Comparison of ENCODE assay signal across 8 cellular contexts in genomic region chr4:158809611-158810486, GRCh38. TPM values are rescaled to one million over a fixed set of nuclear protein-coding genes. Genes with fewer than 3 reads are reported as not detected.
DNase-seq lines count a peak whose midpoint lies in the region; ATAC-seq, FAIRE-seq and TF ChIP-seq lines count a peak whose summit lies in the region.

No MANE protein-coding gene starts in this region.

- no peak overlapping the region for H3K4me3 ChIP-seq in HAP-1
- H3K4me3 ChIP-seq in astrocyte (ENCODE audit: insufficient read depth, low read depth, low read length): peak overlapping the region; percentile 21
- H3K4me3 ChIP-seq in left lung: peak overlapping the region in 1 of 2 donors; percentile 6
- peak overlapping the region in 1 of 4 donors; percentile 3 for H3K4me3 ChIP-seq in transverse colon

- peaks cover 12% of the 10 kb centered on the region for H3K36me3 Mint-ChIP-seq in activated CD8-positive, alpha-beta memory T cell treated with anti-CD3 and anti-CD28 coated beads, Interleukin-2, amount 10 ng/mL, durations not matched to agents 7 days and 5 days
- no peaks in the 10 kb centered on the region for H3K36me3 Mint-ChIP-seq in astrocyte (ENCODE audit: low read depth, unreplicated experiment)

- H2AFZ ChIP-seq in astrocyte (ENCODE audit: low read depth, low read length): no peak overlapping the region

- H3K27ac ChIP-seq in astrocyte (ENCODE audit: low read depth, low read length) (peak overlapping the region; percentile 94), left lung (peak overlapping the region; percentile 80 to 85), transverse colon (peak overlapping the region; percentile 85 to 90 (median 88))

- DNase-seq in activated CD8-positive, alpha-beta memory T cell treated with anti-CD3 and anti-CD28 coated beads, Interleukin-2, amount 10 ng/mL, durations not matched to agents 7 days and 5 days: no peak
- DNase-seq in activated CD8-positive, alpha-beta memory T cell treated with anti-CD3 and anti-CD28 coated beads, Interleukin-2, amount 50 U/mL, for 48 hours: no peak
- DNase-seq in HAP-1 (ENCODE audit: low spot score in 2 of 2) (peak; percentile 34 to 84), M059J (ENCODE audit: low read depth) (peak; percentile 93), astrocyte (ENCODE audit: low read depth) (peak; percentile 100), left lung (no peak), transverse colon (peak; percentile 43), hypothalamus (lab: John Stamatoyannopoulos, UW) (no peak)

- H3K27me3 Mint-ChIP-seq in activated CD8-positive, alpha-beta memory T cell treated with anti-CD3 and anti-CD28 coated beads, Interleukin-2, amount 10 ng/mL, durations not matched to agents 7 days and 5 days: no peaks in the 10 kb centered on the region
- no peaks in the 10 kb centered on the region for H3K27me3 Mint-ChIP-seq in astrocyte (ENCODE audit: low read depth, unreplicated experiment)

- H3K9me3 ChIP-seq in HAP-1: no peaks in the 10 kb centered on the region
- H3K9me3 ChIP-seq in astrocyte (ENCODE audit: insufficient read depth, low read depth, low read length): no peaks in the 10 kb centered on the region
- H3K9me3 ChIP-seq in left lung: no peaks in the 10 kb centered on the region
- no peaks in the 10 kb centered on the region for H3K9me3 ChIP-seq in transverse colon

- H3K36me3 ChIP-seq in HAP-1 (replicated peaks): no peaks in the 10 kb centered on the region
- no peaks in the 10 kb centered on the region for H3K36me3 ChIP-seq in astrocyte (ENCODE audit: insufficient read depth, low read length)
- H3K36me3 ChIP-seq in left lung: no peaks in the 10 kb centered on the region
- no peaks in the 10 kb centered on the region for H3K36me3 ChIP-seq in transverse colon

- no peak for TF ChIP-seq POLR2A in transverse colon (IDR thresholded peaks at IDR 0.05)

- H3K4me2 ChIP-seq in astrocyte (ENCODE audit: low read length): peak overlapping the region; percentile 73

- peaks cover 55% of the 10 kb centered on the region for H3K79me2 ChIP-seq in astrocyte (ENCODE audit: insufficient read depth, low read length)

- WGBS in transverse colon (ENCODE audit: low coverage in 1 of 2), 2 donors: 15 to 32% methylated on average over 6 of the region's 6 CpGs

- H3K9ac ChIP-seq in astrocyte (ENCODE audit: low read length): peak overlapping the region; percentile 84

- peak; percentile 44 for TF ChIP-seq EP300 in transverse colon (IDR thresholded peaks at IDR 0.05; ENCODE audit: low read depth)

- peak; percentile 74 for ATAC-seq in activated CD8-positive, alpha-beta memory T cell treated with anti-CD3 and anti-CD28 coated beads, Interleukin-2, amount 10 ng/mL, durations not matched to agents 7 days and 5 days
- ATAC-seq in left lung: peak; percentile 73

- peaks cover 40% of the 10 kb centered on the region for H3K4me1 Mint-ChIP-seq in activated CD8-positive, alpha-beta memory T cell treated with anti-CD3 and anti-CD28 coated beads, Interleukin-2, amount 10 ng/mL, durations not matched to agents 7 days and 5 days
- peaks cover 48% of the 10 kb centered on the region for H3K4me1 Mint-ChIP-seq in astrocyte (ENCODE audit: low read depth, unreplicated experiment)

- no peak for TF ChIP-seq CTCF in astrocyte (IDR thresholded peaks at IDR 0.05; ENCODE audit: insufficient read depth, low read depth, low read length)
- TF ChIP-seq CTCF in left lung (IDR thresholded peaks at IDR 0.05): no peak
- TF ChIP-seq CTCF in transverse colon (IDR thresholded peaks at IDR 0.05): no peak

- FAIRE-seq in astrocyte (lab: Jason Lieb, UNC): peak; percentile 95

- H3K4me3 Mint-ChIP-seq in activated CD8-positive, alpha-beta memory T cell treated with anti-CD3 and anti-CD28 coated beads, Interleukin-2, amount 10 ng/mL, durations not matched to agents 7 days and 5 days: peak overlapping the region; percentile 34
- H3K4me3 Mint-ChIP-seq in astrocyte (ENCODE audit: unreplicated experiment): peak overlapping the region; percentile 23

- H4K20me1 ChIP-seq in astrocyte (ENCODE audit: insufficient read depth, low read length): no peaks in the 10 kb centered on the region

- intact Hi-C loops in left lung (cut with DNase I): loop anchor here in 1 of 2 donors (5.0 kb wide), 1 partner anchor 33 kb away; no protein-coding TSS in a partner anchor
- intact Hi-C loops in transverse colon (cut with DNase I; ENCODE audit: low total_unique reads): loop anchor here (5.0 kb wide), 1 partner anchor 43 kb away; the partner anchor contains the start of gene FNIP2

- no peaks in the 10 kb centered on the region for H3K9me3 Mint-ChIP-seq in activated CD8-positive, alpha-beta memory T cell treated with anti-CD3 and anti-CD28 coated beads, Interleukin-2, amount 10 ng/mL, durations not matched to agents 7 days and 5 days (ENCODE audit: low read depth)
- H3K9me3 Mint-ChIP-seq in astrocyte (ENCODE audit: unreplicated experiment): no peaks in the 10 kb centered on the region

- H3K27me3 ChIP-seq in HAP-1 (ENCODE audit: low read depth) (no peaks in the 10 kb centered on the region), astrocyte (ENCODE audit: insufficient read depth, low read length) (no peaks in the 10 kb centered on the region), left lung (no peaks in the 10 kb centered on the region), transverse colon (no peaks in the 10 kb centered on the region)

- in situ Hi-C loops in HAP-1 (cut with MboI; ENCODE audit: low sequenced_read_pairs) (no loop called here), transverse colon (cut with MboI; ENCODE audit: low pct_ligation_motif_present in 1 of 4, low pct_unique_long_range_greater_than_20kb in 1 of 4, low sequenced_read_pairs in 3 of 4) (no loop called here)

- CTCF ChIA-PET in activated CD8-positive, alpha-beta memory T cell treated with anti-CD3 and anti-CD28 coated beads, Interleukin-2, amount 10 ng/mL, durations not matched to agents 7 days and 5 days (lab: Charles Lee): interaction anchor here (0.7 kb wide), 1 partner anchor 41 kb away, joined by 3 read pairs; the partner anchor contains the start of gene FNIP2

- peak overlapping the region; percentile 69 for H3K27ac Mint-ChIP-seq in activated CD8-positive, alpha-beta memory T cell treated with anti-CD3 and anti-CD28 coated beads, Interleukin-2, amount 10 ng/mL, durations not matched to agents 7 days and 5 days
- peak overlapping the region; percentile 73 for H3K27ac Mint-ChIP-seq in astrocyte (ENCODE audit: unreplicated experiment)

- H3K4me1 ChIP-seq in HAP-1 (peaks cover 33% of the 10 kb centered on the region), astrocyte (ENCODE audit: insufficient read depth, low read length) (peaks cover 40% of the 10 kb centered on the region), left lung (peaks cover 27 to 95% of the 10 kb centered on the region in 2 donors), transverse colon (peaks cover 26 to 97% (median 65%) of the 10 kb centered on the region in 4 donors)

RNA-seq across cellular contexts. Expression of gene FNIP2, which starts 41.0 kb away (rescaled TPM):
- 10 to 100 TPM; 12.3 to 17.1 TPM for total RNA-seq in activated CD8-positive, alpha-beta memory T cell treated with anti-CD3 and anti-CD28 coated beads, Interleukin-2, amount 10 ng/mL, durations not matched to agents 7 days and 5 days
- total RNA-seq in M059J (2014; rRNA removed; shearing (Covaris generic)): 6.8 and 15.2 TPM in 2 replicates
- total RNA-seq in astrocyte: 18.4 and 18.5 TPM in 2 replicates
- total RNA-seq in left lung: 10 to 100 TPM; 56.6 to 71.2 TPM
- 100 to 1,000 TPM in 1 of 4 donors, 10 to 100 TPM in 3; 47.2 to 105 (median 64.0) TPM for total RNA-seq in transverse colon

Comparison
In these comparisons a context has a peak if more than half of its experiments do, and no peak if none do; other contexts are left out.
1. DNase-seq: peak in HAP-1 (2 of 2), M059J (single experiment), astrocyte (single experiment) and transverse colon (single experiment); none in activated CD8-positive, alpha-beta memory T cell treated with anti-CD3 and anti-CD28 coated beads, Interleukin-2, amount 10 ng/mL, durations not matched to agents 7 days and 5 days (single experiment), activated CD8-positive, alpha-beta memory T cell treated with anti-CD3 and anti-CD28 coated beads, Interleukin-2, amount 50 U/mL, for 48 hours (single experiment), left lung (0 of 2) and hypothalamus (0 of 51).
2. Peak in every context shown above with its lines, with median percentiles within 50 percentile points of each other: H3K27ac ChIP-seq.